ENCODE assay signal across 8 cellular contexts in genomic region chr11:35143509-35144102, GRCh38. TPM values are rescaled to one million over a fixed set of nuclear protein-coding genes. Genes with fewer than 3 reads are reported as not detected.
A peak's percentile ranks its signal among the peaks of the same experiment; 100 is the strongest.
DNase-seq lines count a peak whose midpoint lies in the region; ATAC-seq and TF ChIP-seq lines count a peak whose summit lies in the region.
"Had no signal": no experiment of that assay in that cellular context is flagged by ENCODE, and none has a peak within 500 bp of the region (broad histone marks: within the 10 kb centered on the region; RNA-seq: fewer than 3 reads in every experiment).

No MANE protein-coding gene starts in this region.

- peak overlapping the region; percentile 89 for H3K4me2 ChIP-seq in PC-3 (ENCODE audit: low read length)

- CTCF ChIA-PET in PC-3 (lab: Charles Lee): no interaction called here
- CTCF ChIA-PET in WTC11 (lab: Charles Lee): no interaction called here

- H2AFZ ChIP-seq in PC-3 (ENCODE audit: low read length): no peak overlapping the region

- H3K9me3 ChIP-seq in PC-3 (ENCODE audit: low read length) (no peaks in the 10 kb centered on the region), spleen (no peaks in the 10 kb centered on the region)
- H3K9me3 ChIP-seq: pancreas had no signal

- 55 to 76% (median 66%) methylated on average over 5 of the region's 5 CpGs for WGBS in spleen, 5 donors

- no peak for ATAC-seq in PC-3
- ATAC-seq in effector memory CD8-positive, alpha-beta T cell (replicated peaks): no peak
- no peak for ATAC-seq in GM18861 (IDR thresholded peaks at IDR 0.05; ENCODE audit: unreplicated experiment)
- ATAC-seq in WTC11: no peak
- ATAC-seq: pancreas had no signal

- H3K27me3 ChIP-seq in PC-3 (ENCODE audit: low read length) (no peaks in the 10 kb centered on the region), spleen (replicated peaks in 1 of 7) (no peaks in the 10 kb centered on the region)
- H3K27me3 ChIP-seq: pancreas had no signal

- TF ChIP-seq POLR2A in spleen (IDR thresholded peaks at IDR 0.05): no peak

- H3K9me2 ChIP-seq in PC-3 (replicated peaks; ENCODE audit: low read length): no peaks in the 10 kb centered on the region

- no peaks in the 10 kb centered on the region for H3K27me3 Mint-ChIP-seq in effector memory CD8-positive, alpha-beta T cell
- H3K27me3 Mint-ChIP-seq in WTC11 (ENCODE audit: low read depth): peaks cover 35% of the 10 kb centered on the region

- intact Hi-C loops in PC-3 (cut with micrococcal nuclease) (loop anchor here (5.0 kb wide), 2 partner anchors 146 to 249 kb away; no protein-coding TSS in a partner anchor), spleen (cut with DNase I; ENCODE audit: low total_unique reads) (no loop called here)

- no peaks in the 10 kb centered on the region for H3F3A ChIP-seq in PC-3 (ENCODE audit: low read length, unreplicated experiment)

- TF ChIP-seq CTCF in GM12865 (IDR thresholded peaks at IDR 0.05; ENCODE audit: insufficient read depth, low read depth, low read length, missing control alignments): no peak
- TF ChIP-seq CTCF in PC-3 (conservative IDR thresholded peaks at IDR 0.05; ENCODE audit: low read depth, low read length): no peak
- TF ChIP-seq CTCF in spleen (IDR thresholded peaks at IDR 0.05 in 8 of 11, conservative IDR thresholded peaks at IDR 0.05 in 3 of 11): no peak
- no peak for TF ChIP-seq CTCF in WTC11 (IDR thresholded peaks at IDR 0.05)

- H3K4me3 ChIP-seq in GM12865 (ENCODE audit: low read depth, low read length): peak overlapping the region; percentile 20
- peak overlapping the region; percentile 99 for H3K4me3 ChIP-seq in PC-3 (ENCODE audit: low read length)
- H3K4me3 ChIP-seq in spleen: peak overlapping the region in 6 of 8 donors; percentile 1 to 81 (median 6)

- H3K4me3 Mint-ChIP-seq in effector memory CD8-positive, alpha-beta T cell: peak overlapping the region; percentile 82 to 86
- H3K4me3 Mint-ChIP-seq in WTC11: no peak overlapping the region

- no TSS peak for BruUV-seq in PC-3 (replicated peaks; lab: Mats Ljungman, UMichigan)

- DNase-seq in GM12865 (ENCODE audit: low read depth) (no peak), PC-3 (no peak), spleen (no peak), NCI-H1436 (lab: John Stamatoyannopoulos, UW) (no peak), WTC11 (ENCODE audit: low spot score) (no peak)
- DNase-seq in effector memory CD8-positive, alpha-beta T cell: no peak
- DNase-seq: pancreas had no signal

- peak overlapping the region; percentile 82 for H3K27ac ChIP-seq in PC-3 (ENCODE audit: low read length)
- peak overlapping the region; percentile 16 to 97 (median 94) for H3K27ac ChIP-seq in spleen

- peaks cover 85% of the 10 kb centered on the region for H4K20me1 ChIP-seq in PC-3 (ENCODE audit: low read length)

- H3K36me3 ChIP-seq in PC-3 (ENCODE audit: low read depth, low read length) (peaks cover 41% of the 10 kb centered on the region), spleen (peaks cover 0 to 18% (median 0%) of the 10 kb centered on the region in 6 donors)
- H3K36me3 ChIP-seq: pancreas had no signal

- H3K9ac ChIP-seq in PC-3 (ENCODE audit: low read length): peak overlapping the region; percentile 32

- peak overlapping the region; percentile 92 to 100 for H3K27ac Mint-ChIP-seq in effector memory CD8-positive, alpha-beta T cell
- H3K27ac Mint-ChIP-seq in WTC11: no peak overlapping the region

- POLR2A ChIA-PET in PC-3 (lab: Charles Lee; ENCODE audit: unreplicated experiment) (interaction anchor here (0.5 kb wide), 1 partner anchor 82 kb away, joined by 3 read pairs; no protein-coding TSS in a partner anchor), WTC11 (lab: Charles Lee) (no interaction called here)

- H3K4me1 Mint-ChIP-seq in effector memory CD8-positive, alpha-beta T cell (ENCODE audit: low read depth in 2 of 2): peaks cover 65 to 80% of the 10 kb centered on the region in 2 donors
- peaks cover 28% of the 10 kb centered on the region for H3K4me1 Mint-ChIP-seq in WTC11

- H3K4me1 ChIP-seq in PC-3 (ENCODE audit: insufficient read depth, low read length) (peaks cover 58% of the 10 kb centered on the region), spleen (peaks cover 45 to 96% (median 91%) of the 10 kb centered on the region in 6 donors)

- H3K9me3 Mint-ChIP-seq in effector memory CD8-positive, alpha-beta T cell: no peaks in the 10 kb centered on the region
- H3K9me3 Mint-ChIP-seq in WTC11: no peaks in the 10 kb centered on the region

- H3K36me3 Mint-ChIP-seq in effector memory CD8-positive, alpha-beta T cell (ENCODE audit: insufficient read depth): peaks cover 98% of the 10 kb centered on the region
- no peaks in the 10 kb centered on the region for H3K36me3 Mint-ChIP-seq in WTC11

- H3K79me2 ChIP-seq in PC-3 (ENCODE audit: low read length): peaks cover 100% of the 10 kb centered on the region

TF ChIP-seq in WTC11, 78 proteins besides CTCF, POLR2A, EP300 and RAD21 (continues in another document):
- TF ChIP-seq JAZF1 (CRISPR knock-in tag; IDR thresholded peaks at IDR 0.05) (no peak), E2F4 (CRISPR knock-in tag; IDR thresholded peaks at IDR 0.05; ENCODE audit: borderline replicate concordance, low read depth) (no peak), ZNF396 (CRISPR knock-in tag; IDR thresholded peaks at IDR 0.05; ENCODE audit: borderline replicate concordance) (no peak), PRRX2 (CRISPR knock-in tag; IDR thresholded peaks at IDR 0.05) (no peak), USF1 (CRISPR knock-in tag; IDR thresholded peaks at IDR 0.05) (no peak), STAT6 (CRISPR knock-in tag; conservative IDR thresholded peaks at IDR 0.05; ENCODE audit: low read depth) (no peak), AFF4 (CRISPR knock-in tag; IDR thresholded peaks at IDR 0.05; ENCODE audit: borderline replicate concordance) (no peak), SMAD4 (CRISPR knock-in tag; IDR thresholded peaks at IDR 0.05) (no peak)

RNA-seq across cellular contexts. Expression of gene CD44, which starts 4.6 kb away (rescaled TPM):
- total RNA-seq in PC-3 (2014; rRNA removed) (181 and 241 TPM in 2 replicates), spleen (100 to 1,000 TPM; 200 to 521 (median 348) TPM), WTC11 (2021) (9.6 to 12.0 TPM (median 10.3 TPM) in 3 replicates)
- polyA plus RNA-seq in spleen: 100 to 1,000 TPM in 1 of 3 donors, 10 to 100 TPM in 2; 60.9 to 103 (median 71.8) TPM

Comparison
In these comparisons a context has a peak if more than half of its experiments do, and no peak if none do; other contexts are left out.
1. H3K4me3 ChIP-seq: peak in every context shown above with its lines; median percentile 99 in PC-3; 20 in GM12865; 6 in spleen.
2. RNA of gene CD44, which starts 4.6 kb away (total RNA-seq): 200 to 521 TPM in spleen and 181 to 241 TPM in PC-3; 9.6 to 12.0 TPM in WTC11; every median in the first group is over 10 times any median in the second.